ENCODE assay signal across 25 cellular contexts in genomic region chr3:149307435-149307783, GRCh38.
"Had no signal": no experiment of that assay in that cellular context is flagged by ENCODE, and none has a peak within 500 bp of the region (broad histone marks: within the 10 kb centered on the region; RNA-seq: fewer than 3 reads in every experiment).

No MANE protein-coding gene starts in this region.

- H3K27ac Mint-ChIP-seq: activated B cell treated with CpG ODN at 0.5 μM for 24 hours; activated CD8-positive, alpha-beta T cell treated with anti-CD3 and anti-CD28 coated beads for 36 hours; activated naive CD8-positive, alpha-beta T cell treated with anti-CD3 and anti-CD28 coated beads, Interleukin-2, amount 10 ng/mL, durations not matched to agents 7 days and 5 days; activated T-helper 17 cell treated with anti-CD3 and anti-CD28 coated beads, Interleukin-2, amount 50 U/mL, for 72 hours; endodermal cell; mesothelial cell of epicardium; natural killer cell treated with Interleukin-12 subunit alpha and Interleukin-12 subunit beta and Interleukin-15 and Interleukin-18, amount 100 ng/mL, for 72 hours; stimulated activated memory B cell treated with anti-CD40 and anti-IgM and Interleukin-4, amounts not matched to agents 10 μg/mL and 1 μg/mL and 100 μg/mL, for 72 hours; T-helper 2 cell treated with Interferon-gamma antibody and Interleukin-4, amounts not matched to agents 5 μg/mL and 100 μg/mL, for 36 hours had no signal

- H3K4me1 Mint-ChIP-seq: activated B cell treated with CpG ODN at 0.5 μM for 24 hours; activated naive CD8-positive, alpha-beta T cell treated with anti-CD3 and anti-CD28 coated beads, Interleukin-2, amount 10 ng/mL, durations not matched to agents 7 days and 5 days; activated T-helper 17 cell treated with anti-CD3 and anti-CD28 coated beads, Interleukin-2, amount 50 U/mL, for 72 hours had no signal

- ATAC-seq: activated CD8-positive, alpha-beta T cell treated with anti-CD3 and anti-CD28 coated beads for 36 hours; activated T-helper 17 cell treated with anti-CD3 and anti-CD28 coated beads, Interleukin-2, amount 50 U/mL, for 72 hours; left colon; lower lobe of right lung; natural killer cell treated with Interleukin-12 subunit alpha and Interleukin-12 subunit beta and Interleukin-15 and Interleukin-18, amount 100 ng/mL, for 72 hours; stimulated activated memory B cell treated with anti-CD40 and anti-IgM and Interleukin-4, amounts not matched to agents 10 μg/mL and 1 μg/mL and 100 μg/mL, for 72 hours had no signal

- H3K9me3 Mint-ChIP-seq: activated B cell treated with CpG ODN at 0.5 μM for 24 hours; activated CD8-positive, alpha-beta T cell treated with anti-CD3 and anti-CD28 coated beads for 36 hours; activated T-helper 17 cell treated with anti-CD3 and anti-CD28 coated beads, Interleukin-2, amount 50 U/mL, for 72 hours; natural killer cell treated with Interleukin-12 subunit alpha and Interleukin-12 subunit beta and Interleukin-15 and Interleukin-18, amount 100 ng/mL, for 72 hours; stimulated activated memory B cell treated with anti-CD40 and anti-IgM and Interleukin-4, amounts not matched to agents 10 μg/mL and 1 μg/mL and 100 μg/mL, for 72 hours; T-helper 2 cell treated with Interferon-gamma antibody and Interleukin-4, amounts not matched to agents 5 μg/mL and 100 μg/mL, for 36 hours had no signal

- H3K36me3 Mint-ChIP-seq: activated naive CD8-positive, alpha-beta T cell treated with anti-CD3 and anti-CD28 coated beads, Interleukin-2, amount 10 ng/mL, durations not matched to agents 7 days and 5 days; stimulated activated memory B cell treated with anti-CD40 and anti-IgM and Interleukin-4, amounts not matched to agents 10 μg/mL and 1 μg/mL and 100 μg/mL, for 72 hours had no signal

- H3K4me3 Mint-ChIP-seq: activated B cell treated with CpG ODN at 0.5 μM for 24 hours; activated CD8-positive, alpha-beta T cell treated with anti-CD3 and anti-CD28 coated beads for 36 hours; activated naive CD8-positive, alpha-beta T cell treated with anti-CD3 and anti-CD28 coated beads, Interleukin-2, amount 10 ng/mL, durations not matched to agents 7 days and 5 days; activated T-helper 17 cell treated with anti-CD3 and anti-CD28 coated beads, Interleukin-2, amount 50 U/mL, for 72 hours; endodermal cell; mesothelial cell of epicardium; natural killer cell treated with Interleukin-12 subunit alpha and Interleukin-12 subunit beta and Interleukin-15 and Interleukin-18, amount 100 ng/mL, for 72 hours; stimulated activated memory B cell treated with anti-CD40 and anti-IgM and Interleukin-4, amounts not matched to agents 10 μg/mL and 1 μg/mL and 100 μg/mL, for 72 hours; T-helper 2 cell treated with Interferon-gamma antibody and Interleukin-4, amounts not matched to agents 5 μg/mL and 100 μg/mL, for 36 hours had no signal

- H3K27me3 ChIP-seq: colonic mucosa, sigmoid colon had no signal

- H3K4me3 ChIP-seq: colonic mucosa, lower lobe of right lung, sigmoid colon, thoracic aorta had no signal

- H3K27ac ChIP-seq: colonic mucosa, lower lobe of right lung, sigmoid colon, thoracic aorta had no signal

- DNase-seq: activated B cell treated with CpG ODN at 0.5 μM for 24 hours; activated CD4-positive, alpha-beta T cell treated with anti-CD3 and anti-CD28 coated beads for 48 hours; activated CD8-positive, alpha-beta T cell treated with anti-CD3 and anti-CD28 coated beads for 36 hours; activated naive CD4-positive, alpha-beta T cell; activated naive CD8-positive, alpha-beta T cell treated with anti-CD3 and anti-CD28 coated beads, Interleukin-2, amount 10 ng/mL, durations not matched to agents 7 days and 5 days; activated T-cell treated with anti-CD3 and anti-CD28 coated beads, Interleukin-2, amount 50 U/mL, for 1 hour; amygdala; central memory CD4-positive, alpha-beta T cell; colonic mucosa; endodermal cell; foreskin melanocyte; glutamatergic neuron; hypothalamus; islet precursor cell; left colon; lower lobe of right lung; nucleus accumbens; sigmoid colon; stimulated activated CD4-positive, alpha-beta T cell treated with anti-CD3 and anti-CD28 coated beads, Interleukin-4, amount 100 ng/mL, for 24 hours had no signal

- H3K9me3 ChIP-seq: colonic mucosa, lower lobe of right lung, sigmoid colon, thoracic aorta had no signal

- H3K36me3 ChIP-seq: colonic mucosa, lower lobe of right lung, sigmoid colon, thoracic aorta had no signal

- H3K4me1 ChIP-seq: colonic mucosa, lower lobe of right lung, sigmoid colon had no signal
